ENCODE assay signal across 10 cellular contexts in genomic region chr7:50317697-50318640, GRCh38. TPM values are rescaled to one million over a fixed set of nuclear protein-coding genes. Genes with fewer than 3 reads are reported as not detected.
DNase-seq lines count a peak whose midpoint lies in the region; ATAC-seq, FAIRE-seq and TF ChIP-seq lines count a peak whose summit lies in the region.
"Had no signal": no experiment of that assay in that cellular context is flagged by ENCODE, and none has a peak within 500 bp of the region (broad histone marks: within the 10 kb centered on the region; RNA-seq: fewer than 3 reads in every experiment).

No MANE protein-coding gene starts in this region.

- H3K9me3 ChIP-seq in muscle layer of duodenum (ENCODE audit: control insufficient read depth in 1 of 2, low read length in 2 of 2) (no peaks in the 10 kb centered on the region), aorta (ENCODE audit: control insufficient read depth, low read length) (no peaks in the 10 kb centered on the region)

- H3K4me1 Mint-ChIP-seq in activated CD8-positive, alpha-beta T cell treated with anti-CD3 and anti-CD28 coated beads for 36 hours (ENCODE audit: low read depth): peaks cover 90% of the 10 kb centered on the region

- intact Hi-C loops in activated CD8-positive, alpha-beta T cell treated with anti-CD3 and anti-CD28 coated beads for 36 hours (cut with micrococcal nuclease): loop anchor here (2.0 kb wide), 1 partner anchor 13 kb away; no protein-coding TSS in a partner anchor
- intact Hi-C loops in aorta (cut with DNase I): no loop called here

- TF ChIP-seq CTCF in activated CD8-positive, alpha-beta T cell treated with anti-CD3 and anti-CD28 coated beads for 36 hours (IDR thresholded peaks at IDR 0.05): peak; percentile 4

- no peaks in the 10 kb centered on the region for H3K4me1 ChIP-seq in muscle layer of duodenum (ENCODE audit: control insufficient read depth in 1 of 2, insufficient read depth in 2 of 2, low read length in 2 of 2)
- no peaks in the 10 kb centered on the region for H3K4me1 ChIP-seq in aorta (ENCODE audit: control insufficient read depth in 1 of 2, insufficient read depth in 2 of 2, low read length in 2 of 2)

- H3K27ac Mint-ChIP-seq in activated CD8-positive, alpha-beta T cell treated with anti-CD3 and anti-CD28 coated beads for 36 hours: peak overlapping the region; percentile 97

- H3K36me3 Mint-ChIP-seq in activated CD8-positive, alpha-beta T cell treated with anti-CD3 and anti-CD28 coated beads for 36 hours (ENCODE audit: low read depth): peaks cover 89% of the 10 kb centered on the region

- H3K4me3 Mint-ChIP-seq in activated CD8-positive, alpha-beta T cell treated with anti-CD3 and anti-CD28 coated beads for 36 hours: peak overlapping the region; percentile 94

- H3K27me3 ChIP-seq in muscle layer of duodenum (ENCODE audit: low read depth, low read length): no peaks in the 10 kb centered on the region
- H3K27me3 ChIP-seq in aorta (ENCODE audit: control insufficient read depth in 1 of 2, insufficient read depth in 2 of 2, low read length in 1 of 2): peaks cover 0 to 4% of the 10 kb centered on the region in 2 donors
- H3K27me3 ChIP-seq: brain microvascular endothelial cell had no signal

- WGBS in aorta, 2 donors: 75 to 77% methylated on average over 16 of the region's 16 CpGs

- CTCF ChIA-PET in activated CD8-positive, alpha-beta T cell treated with anti-CD3 and anti-CD28 coated beads for 36 hours (lab: Charles Lee): interaction anchor here (0.7 to 5.6 kb wide), 24 partner anchors 8 to 226 kb away, joined by 3 to 42 read pairs (median 4); no protein-coding TSS in a partner anchor

- peak overlapping the region; percentile 14 for H3K27ac ChIP-seq in muscle layer of duodenum (ENCODE audit: low read length)
- H3K27ac ChIP-seq in aorta (ENCODE audit: low read depth in 1 of 2, low read length in 2 of 2): no peak overlapping the region
- H3K27ac ChIP-seq: brain microvascular endothelial cell had no signal

- TF ChIP-seq POLR2A in GM12891 (IDR thresholded peaks at IDR 0.05; ENCODE audit: low read depth, low read length): no peak

- DNase-seq in GM12891 (ENCODE audit: insufficient read length, low spot score) (no peak), NCI-H345 treated with DMSO at 0.1 percent for 48 hours (lab: John Stamatoyannopoulos, UW; ENCODE audit: unreplicated experiment) (no peak), H4 (ENCODE audit: low spot score) (no peak), aorta (no peak)
- DNase-seq in activated CD8-positive, alpha-beta T cell treated with anti-CD3 and anti-CD28 coated beads for 36 hours: no peak
- no peak for DNase-seq in stimulated activated CD4-positive, alpha-beta T cell treated with anti-CD3 and anti-CD28 coated beads, Interleukin-4, amount 100 ng/mL, for 1 hour
- DNase-seq: brain microvascular endothelial cell had no signal

- no peaks in the 10 kb centered on the region for H3K36me3 ChIP-seq in muscle layer of duodenum (ENCODE audit: control insufficient read depth in 1 of 2, insufficient read depth in 2 of 2, low read length in 2 of 2)
- no peaks in the 10 kb centered on the region for H3K36me3 ChIP-seq in aorta (ENCODE audit: control insufficient read depth in 1 of 2, insufficient read depth in 2 of 2, low read length in 1 of 2)
- H3K36me3 ChIP-seq: brain microvascular endothelial cell had no signal

- no peak overlapping the region for H3K4me3 ChIP-seq in muscle layer of duodenum (ENCODE audit: low read depth in 1 of 2, low read length in 2 of 2)
- no peak overlapping the region for H3K4me3 ChIP-seq in aorta (ENCODE audit: low read length in 2 of 2)

- ATAC-seq in HG02642 (IDR thresholded peaks at IDR 0.05; ENCODE audit: poor library complexity, unreplicated experiment) (peak; percentile 5), aorta (ENCODE audit: low FRiP score) (no peak)
- ATAC-seq in activated CD8-positive, alpha-beta T cell treated with anti-CD3 and anti-CD28 coated beads for 36 hours: peak; percentile 41
- ATAC-seq: sciatic nerve had no signal

- peaks cover 2% of the 10 kb centered on the region for H3K9me3 Mint-ChIP-seq in activated CD8-positive, alpha-beta T cell treated with anti-CD3 and anti-CD28 coated beads for 36 hours

- FAIRE-seq in GM12891 (lab: Jason Lieb, UNC): peak; percentile 91

- no peaks in the 10 kb centered on the region for H3K27me3 Mint-ChIP-seq in activated CD8-positive, alpha-beta T cell treated with anti-CD3 and anti-CD28 coated beads for 36 hours

- POLR2A ChIA-PET in activated CD8-positive, alpha-beta T cell treated with anti-CD3 and anti-CD28 coated beads for 36 hours (lab: Charles Lee): interaction anchor here (0.6 to 30.3 kb wide), 11 partner anchors 8 to 198 kb away, joined by 3 to 1646 read pairs (median 4); partner anchors contain the start of gene IKZF1

TF ChIP-seq in GM12891, 5 proteins besides CTCF, POLR2A, EP300 and RAD21:
- TF ChIP-seq POLR2AphosphoS5 (IDR thresholded peaks at IDR 0.05; ENCODE audit: low read depth, low read length) (no peak), PAX5 (IDR thresholded peaks at IDR 0.05; ENCODE audit: insufficient read depth, low read length, severe bottlenecking) (no peak), TAF1 (IDR thresholded peaks at IDR 0.05; ENCODE audit: low read depth, low read length) (no peak), POU2F2 (IDR thresholded peaks at IDR 0.05; ENCODE audit: low read depth, low read length) (no peak), SPI1 (IDR thresholded peaks at IDR 0.05; ENCODE audit: low read depth, low read length) (no peak)

RNA-seq across cellular contexts. Expression of gene IKZF1, which starts 13.5 kb away (rescaled TPM):
- 39.6 TPM for polyA plus RNA-seq in GM12891 (2012; ENCODE audit: low read depth, missing spikeins)
- total RNA-seq in activated CD8-positive, alpha-beta T cell treated with anti-CD3 and anti-CD28 coated beads for 36 hours: 100 to 1,000 TPM; 277 to 295 TPM
- total RNA-seq in H4 (2014; rRNA removed; shearing (Covaris generic)): 0.06 and 1.2 TPM in 2 replicates
- 10 to 100 TPM; 13.5 to 24.4 TPM for total RNA-seq in aorta
- polyA plus RNA-seq in aorta: 1 to 10 TPM; 2.5 to 5.9 TPM

Comparison
In these comparisons a context has a peak if more than half of its experiments do, and no peak if none do; other contexts are left out.
1. RNA of gene IKZF1, which starts 13.5 kb away (total RNA-seq): 277 to 295 TPM in activated CD8-positive, alpha-beta T cell treated with anti-CD3 and anti-CD28 coated beads for 36 hours; 13.5 to 24.4 TPM in aorta and 0.06 to 1.2 TPM in H4; every median in the first group is over 10 times any median in the second.